ENCODE assay signal across 20 cellular contexts in genomic region chr7:110850239-110850638, GRCh38.
DNase-seq lines count a peak whose midpoint lies in the region; ATAC-seq and TF ChIP-seq lines count a peak whose summit lies in the region.
"Had no signal": no experiment of that assay in that cellular context is flagged by ENCODE, and none has a peak within 500 bp of the region (broad histone marks: within the 10 kb centered on the region; RNA-seq: fewer than 3 reads in every experiment).

No MANE protein-coding gene starts in this region.

- H3K4me3 Mint-ChIP-seq in WTC11 (no peak overlapping the region), CD14-positive monocyte (no peak overlapping the region)
- H3K4me3 Mint-ChIP-seq: B cell; CD4-positive, alpha-beta memory T cell; CD4-positive, CD25-positive, alpha-beta regulatory T cell; CD8-positive, alpha-beta memory T cell had no signal

- intact Hi-C loops in CD14-positive monocyte (cut with micrococcal nuclease): no loop called here

- H3K9me3 Mint-ChIP-seq in WTC11 (peaks cover 38% of the 10 kb centered on the region), CD14-positive monocyte (peaks cover 0 to 5% (median 2%) of the 10 kb centered on the region in 7 donors)
- H3K9me3 Mint-ChIP-seq: CD4-positive, CD25-positive, alpha-beta regulatory T cell; CD8-positive, alpha-beta memory T cell had no signal

- POLR2A ChIA-PET in WTC11 (lab: Charles Lee): no interaction called here

- peaks cover 2% of the 10 kb centered on the region; the same call in 1 of the 2 replicates for H3K27me3 Mint-ChIP-seq in WTC11 (ENCODE audit: low read depth)
- no peaks in the 10 kb centered on the region for H3K27me3 Mint-ChIP-seq in CD14-positive monocyte (ENCODE audit: low read depth in 3 of 3)
- H3K27me3 Mint-ChIP-seq: B cell; CD4-positive, alpha-beta memory T cell; CD4-positive, CD25-positive, alpha-beta regulatory T cell; CD8-positive, alpha-beta memory T cell had no signal

- H3K4me1 Mint-ChIP-seq in WTC11 (peaks cover 10% of the 10 kb centered on the region), CD14-positive monocyte (no peaks in the 10 kb centered on the region)
- H3K4me1 Mint-ChIP-seq: B cell; CD4-positive, alpha-beta memory T cell; CD4-positive, CD25-positive, alpha-beta regulatory T cell; CD8-positive, alpha-beta memory T cell had no signal

- CTCF ChIA-PET in WTC11 (lab: Charles Lee): no interaction called here

- ATAC-seq in WTC11: peak; percentile 92
- ATAC-seq: A549 had no signal

- H3K36me3 Mint-ChIP-seq in WTC11: peaks cover 23% of the 10 kb centered on the region
- H3K36me3 Mint-ChIP-seq in CD14-positive monocyte: no peaks in the 10 kb centered on the region
- H3K36me3 Mint-ChIP-seq: CD4-positive, CD25-positive, alpha-beta regulatory T cell; CD8-positive, alpha-beta memory T cell had no signal

- no peak for TF ChIP-seq CTCF in WTC11 (IDR thresholded peaks at IDR 0.05)
- TF ChIP-seq CTCF in CD14-positive monocyte (IDR thresholded peaks at IDR 0.05): no peak

- H3K27ac Mint-ChIP-seq in WTC11 (no peak overlapping the region), CD14-positive monocyte (no peak overlapping the region)
- H3K27ac Mint-ChIP-seq: B cell; CD4-positive, alpha-beta memory T cell; CD4-positive, CD25-positive, alpha-beta regulatory T cell; CD8-positive, alpha-beta memory T cell had no signal

- DNase-seq in ELF-1 (ENCODE audit: low read depth, low spot score) (peak; percentile 21), NCI-H526 (lab: John Stamatoyannopoulos, UW) (peak; percentile 17 to 48), WTC11 (ENCODE audit: low spot score) (no peak), NCI-H446 treated with DMSO at 0.1 percent for 48 hours (lab: John Stamatoyannopoulos, UW) (no peak), ureter (ENCODE audit: low spot score) (no peak), CD14-positive monocyte (ENCODE audit: low spot score) (no peak)
- DNase-seq: AML-193; CD4-positive, alpha-beta memory T cell; CD4-positive, CD25-positive, alpha-beta regulatory T cell; CD8-positive, alpha-beta memory T cell; COR-L47; DMS 273 treated with DMSO at 0.1 percent for 48 hours; DMS153; DMS53; DMS79; DND-41; EL; GF-D8 had no signal

TF ChIP-seq in WTC11, 78 proteins besides CTCF, POLR2A, EP300 and RAD21 (continues in another document):
- TF ChIP-seq, protein P1, sequence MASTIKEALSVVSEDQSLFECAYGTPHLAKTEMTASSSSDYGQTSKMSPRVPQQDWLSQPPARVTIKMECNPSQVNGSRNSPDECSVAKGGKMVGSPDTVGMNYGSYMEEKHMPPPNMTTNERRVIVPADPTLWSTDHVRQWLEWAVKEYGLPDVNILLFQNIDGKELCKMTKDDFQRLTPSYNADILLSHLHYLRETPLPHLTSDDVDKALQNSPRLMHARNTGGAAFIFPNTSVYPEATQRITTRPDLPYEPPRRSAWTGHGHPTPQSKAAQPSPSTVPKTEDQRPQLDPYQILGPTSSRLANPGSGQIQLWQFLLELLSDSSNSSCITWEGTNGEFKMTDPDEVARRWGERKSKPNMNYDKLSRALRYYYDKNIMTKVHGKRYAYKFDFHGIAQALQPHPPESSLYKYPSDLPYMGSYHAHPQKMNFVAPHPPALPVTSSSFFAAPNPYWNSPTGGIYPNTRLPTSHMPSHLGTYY (CRISPR knock-in tag; IDR thresholded peaks at IDR 0.05): no peak
- TF ChIP-seq ZNF423 (CRISPR knock-in tag; IDR thresholded peaks at IDR 0.05) (no peak), GTF2I (CRISPR knock-in tag; conservative IDR thresholded peaks at IDR 0.05) (no peak), JAZF1 (CRISPR knock-in tag; IDR thresholded peaks at IDR 0.05) (no peak), TEAD4 (CRISPR knock-in tag; IDR thresholded peaks at IDR 0.05) (no peak), NR2C2 (CRISPR knock-in tag; IDR thresholded peaks at IDR 0.05) (no peak), ETV6 (CRISPR knock-in tag; IDR thresholded peaks at IDR 0.05) (no peak), STAT6 (CRISPR knock-in tag; conservative IDR thresholded peaks at IDR 0.05; ENCODE audit: low read depth) (no peak), ZNF396 (CRISPR knock-in tag; IDR thresholded peaks at IDR 0.05; ENCODE audit: borderline replicate concordance) (no peak), E2F5 (CRISPR knock-in tag; IDR thresholded peaks at IDR 0.05) (no peak)
- TF ChIP-seq, protein P2, sequence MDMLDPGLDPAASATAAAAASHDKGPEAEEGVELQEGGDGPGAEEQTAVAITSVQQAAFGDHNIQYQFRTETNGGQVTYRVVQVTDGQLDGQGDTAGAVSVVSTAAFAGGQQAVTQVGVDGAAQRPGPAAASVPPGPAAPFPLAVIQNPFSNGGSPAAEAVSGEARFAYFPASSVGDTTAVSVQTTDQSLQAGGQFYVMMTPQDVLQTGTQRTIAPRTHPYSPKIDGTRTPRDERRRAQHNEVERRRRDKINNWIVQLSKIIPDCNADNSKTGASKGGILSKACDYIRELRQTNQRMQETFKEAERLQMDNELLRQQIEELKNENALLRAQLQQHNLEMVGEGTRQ (CRISPR knock-in tag; IDR thresholded peaks at IDR 0.05): no peak
- TF ChIP-seq, protein P3, sequence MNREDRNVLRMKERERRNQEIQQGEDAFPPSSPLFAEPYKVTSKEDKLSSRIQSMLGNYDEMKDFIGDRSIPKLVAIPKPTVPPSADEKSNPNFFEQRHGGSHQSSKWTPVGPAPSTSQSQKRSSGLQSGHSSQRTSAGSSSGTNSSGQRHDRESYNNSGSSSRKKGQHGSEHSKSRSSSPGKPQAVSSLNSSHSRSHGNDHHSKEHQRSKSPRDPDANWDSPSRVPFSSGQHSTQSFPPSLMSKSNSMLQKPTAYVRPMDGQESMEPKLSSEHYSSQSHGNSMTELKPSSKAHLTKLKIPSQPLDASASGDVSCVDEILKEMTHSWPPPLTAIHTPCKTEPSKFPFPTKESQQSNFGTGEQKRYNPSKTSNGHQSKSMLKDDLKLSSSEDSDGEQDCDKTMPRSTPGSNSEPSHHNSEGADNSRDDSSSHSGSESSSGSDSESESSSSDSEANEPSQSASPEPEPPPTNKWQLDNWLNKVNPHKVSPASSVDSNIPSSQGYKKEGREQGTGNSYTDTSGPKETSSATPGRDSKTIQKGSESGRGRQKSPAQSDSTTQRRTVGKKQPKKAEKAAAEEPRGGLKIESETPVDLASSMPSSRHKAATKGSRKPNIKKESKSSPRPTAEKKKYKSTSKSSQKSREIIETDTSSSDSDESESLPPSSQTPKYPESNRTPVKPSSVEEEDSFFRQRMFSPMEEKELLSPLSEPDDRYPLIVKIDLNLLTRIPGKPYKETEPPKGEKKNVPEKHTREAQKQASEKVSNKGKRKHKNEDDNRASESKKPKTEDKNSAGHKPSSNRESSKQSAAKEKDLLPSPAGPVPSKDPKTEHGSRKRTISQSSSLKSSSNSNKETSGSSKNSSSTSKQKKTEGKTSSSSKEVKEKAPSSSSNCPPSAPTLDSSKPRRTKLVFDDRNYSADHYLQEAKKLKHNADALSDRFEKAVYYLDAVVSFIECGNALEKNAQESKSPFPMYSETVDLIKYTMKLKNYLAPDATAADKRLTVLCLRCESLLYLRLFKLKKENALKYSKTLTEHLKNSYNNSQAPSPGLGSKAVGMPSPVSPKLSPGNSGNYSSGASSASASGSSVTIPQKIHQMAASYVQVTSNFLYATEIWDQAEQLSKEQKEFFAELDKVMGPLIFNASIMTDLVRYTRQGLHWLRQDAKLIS (CRISPR knock-in tag; IDR thresholded peaks at IDR 0.05; ENCODE audit: borderline replicate concordance): no peak
- TF ChIP-seq, protein P4, sequence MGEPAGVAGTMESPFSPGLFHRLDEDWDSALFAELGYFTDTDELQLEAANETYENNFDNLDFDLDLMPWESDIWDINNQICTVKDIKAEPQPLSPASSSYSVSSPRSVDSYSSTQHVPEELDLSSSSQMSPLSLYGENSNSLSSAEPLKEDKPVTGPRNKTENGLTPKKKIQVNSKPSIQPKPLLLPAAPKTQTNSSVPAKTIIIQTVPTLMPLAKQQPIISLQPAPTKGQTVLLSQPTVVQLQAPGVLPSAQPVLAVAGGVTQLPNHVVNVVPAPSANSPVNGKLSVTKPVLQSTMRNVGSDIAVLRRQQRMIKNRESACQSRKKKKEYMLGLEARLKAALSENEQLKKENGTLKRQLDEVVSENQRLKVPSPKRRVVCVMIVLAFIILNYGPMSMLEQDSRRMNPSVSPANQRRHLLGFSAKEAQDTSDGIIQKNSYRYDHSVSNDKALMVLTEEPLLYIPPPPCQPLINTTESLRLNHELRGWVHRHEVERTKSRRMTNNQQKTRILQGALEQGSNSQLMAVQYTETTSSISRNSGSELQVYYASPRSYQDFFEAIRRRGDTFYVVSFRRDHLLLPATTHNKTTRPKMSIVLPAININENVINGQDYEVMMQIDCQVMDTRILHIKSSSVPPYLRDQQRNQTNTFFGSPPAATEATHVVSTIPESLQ (CRISPR knock-in tag; IDR thresholded peaks at IDR 0.05): no peak
- TF ChIP-seq, protein P5, sequence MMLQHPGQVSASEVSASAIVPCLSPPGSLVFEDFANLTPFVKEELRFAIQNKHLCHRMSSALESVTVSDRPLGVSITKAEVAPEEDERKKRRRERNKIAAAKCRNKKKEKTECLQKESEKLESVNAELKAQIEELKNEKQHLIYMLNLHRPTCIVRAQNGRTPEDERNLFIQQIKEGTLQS (CRISPR knock-in tag; conservative IDR thresholded peaks at IDR 0.05): no peak

Comparison
In these comparisons a context has a peak if more than half of its experiments do, and no peak if none do; other contexts are left out.
1. DNase-seq: peak in ELF-1 (single experiment) and NCI-H526 (2 of 2); none in WTC11 (single experiment), NCI-H446 treated with DMSO at 0.1 percent for 48 hours (single experiment), ureter (single experiment) and CD14-positive monocyte (single experiment).